9 cellular contexts compared by ENCODE assay signal in the genomic region with DNA sequence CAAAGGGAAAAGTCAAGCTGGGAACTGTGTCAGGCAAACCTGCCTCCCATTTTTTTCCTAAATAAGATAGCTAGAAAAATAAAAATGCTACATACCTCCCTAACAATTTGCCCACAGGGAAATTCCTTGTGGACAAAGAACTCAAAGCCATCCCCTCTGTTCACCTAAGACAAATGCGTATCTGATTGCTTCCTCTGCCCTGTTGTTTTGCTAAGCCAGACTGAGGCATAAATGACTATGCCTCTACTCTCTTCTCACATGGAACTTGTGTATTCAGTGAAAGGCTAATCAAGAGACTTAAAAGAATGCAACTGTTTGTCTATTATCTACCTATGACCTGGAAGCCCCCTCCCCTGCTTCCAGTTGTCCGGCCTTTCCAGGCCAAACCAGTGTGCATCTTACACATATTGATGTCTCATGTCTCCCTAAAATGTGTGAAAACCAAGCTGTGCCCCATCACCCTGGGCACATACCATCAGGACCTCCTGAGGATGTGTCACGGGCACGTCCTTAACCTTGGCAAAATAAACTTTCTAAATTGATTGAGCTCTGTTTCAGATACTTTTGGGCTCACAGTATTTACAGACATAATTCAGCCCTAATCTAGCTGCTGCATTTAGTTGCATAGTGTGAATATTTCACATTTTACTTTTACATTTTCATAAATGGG. TPM values are rescaled to one million over a fixed set of nuclear protein-coding genes. Genes with fewer than 3 reads are reported as not detected.
A peak's percentile ranks its signal among the peaks of the same experiment; 100 is the strongest.
DNase-seq lines count a peak whose midpoint lies in the region; ATAC-seq and TF ChIP-seq lines count a peak whose summit lies in the region.
"Had no signal": no experiment of that assay in that cellular context is flagged by ENCODE, and none has a peak within 500 bp of the region (broad histone marks: within the 10 kb centered on the region; RNA-seq: fewer than 3 reads in every experiment).

No MANE protein-coding gene starts in this region.

- H3K36me3 ChIP-seq in esophagus muscularis mucosa = no peaks in the 10 kb centered on the region
- peaks cover 39% of the 10 kb centered on the region for H3K36me3 ChIP-seq in skeletal muscle satellite cell (ENCODE audit: insufficient read depth, low read length)
- no peaks in the 10 kb centered on the region for H3K36me3 ChIP-seq in MM.1S (replicated peaks; ENCODE audit: insufficient read depth, low read length)

- TF ChIP-seq CTCF in esophagus muscularis mucosa (IDR thresholded peaks at IDR 0.05) (no peak), MM.1S (IDR thresholded peaks at IDR 0.05; ENCODE audit: low read length) (no peak)

- H3K36me3 Mint-ChIP-seq in T-helper 1 cell treated with Interleukin-12 subunit alpha and Interleukin-12 subunit beta and Interleukin-4 antibody, amounts not matched to agents 30 μg/mL and 1 μg/mL, for 36 hours (ENCODE audit: low read depth) = peaks cover 35% of the 10 kb centered on the region

- no peak for TF ChIP-seq EP300 in esophagus muscularis mucosa (IDR thresholded peaks at IDR 0.05)

- no peak overlapping the region for H2AFZ ChIP-seq in MM.1S (ENCODE audit: low read length)

- ATAC-seq in HG03280 (IDR thresholded peaks at IDR 0.05; ENCODE audit: unreplicated experiment) = no peak

- H3K4me1 ChIP-seq in esophagus muscularis mucosa (peaks cover 83 to 100% (median 100%) of the 10 kb centered on the region in 4 donors), skeletal muscle satellite cell (ENCODE audit: control insufficient read depth, insufficient read depth, low read length) (peaks cover 57% of the 10 kb centered on the region), MM.1S (ENCODE audit: low read length) (peaks cover 18% of the 10 kb centered on the region)

- TF ChIP-seq POLR2A in esophagus muscularis mucosa (IDR thresholded peaks at IDR 0.05; ENCODE audit: low read depth) = no peak

- no peaks in the 10 kb centered on the region for H3K27me3 ChIP-seq in esophagus muscularis mucosa
- H3K27me3 ChIP-seq in skeletal muscle satellite cell (ENCODE audit: control insufficient read depth, insufficient read depth, low read length) = no peaks in the 10 kb centered on the region
- H3K27me3 ChIP-seq in MM.1S (replicated peaks; ENCODE audit: insufficient read depth, low read length) = no peaks in the 10 kb centered on the region

- H3K9me3 ChIP-seq in esophagus muscularis mucosa (no peaks in the 10 kb centered on the region), skeletal muscle satellite cell (replicated peaks; ENCODE audit: low read length) (no peaks in the 10 kb centered on the region), MM.1S (replicated peaks; ENCODE audit: insufficient read depth, low read length) (no peaks in the 10 kb centered on the region)

- H3K9ac ChIP-seq in skeletal muscle satellite cell (ENCODE audit: low read depth, low read length) = peak overlapping the region; percentile 2
- H3K9ac ChIP-seq in MM.1S (ENCODE audit: low read length) = no peak overlapping the region

- H3K4me2 ChIP-seq in skeletal muscle satellite cell (ENCODE audit: low read length) (no peak overlapping the region), MM.1S (ENCODE audit: low read depth, low read length) (no peak overlapping the region)

- H3K27ac Mint-ChIP-seq in T-helper 1 cell treated with Interleukin-12 subunit alpha and Interleukin-12 subunit beta and Interleukin-4 antibody, amounts not matched to agents 30 μg/mL and 1 μg/mL, for 36 hours = peak overlapping the region; percentile 79

- H3K27ac ChIP-seq in esophagus muscularis mucosa (replicated peaks in 1 of 4) (peak overlapping the region; percentile 89 to 98 (median 94)), MM.1S (ENCODE audit: low read length) (no peak overlapping the region)

- intact Hi-C loops in esophagus muscularis mucosa (cut with DNase I) (no loop called here), posterior cingulate gyrus (cut with DNase I) (loop anchor here (1.0 kb wide), 1 partner anchor 8 kb away; no protein-coding TSS in a partner anchor)

- no peaks in the 10 kb centered on the region for H4K20me1 ChIP-seq in MM.1S (ENCODE audit: insufficient read depth, low read length)

- H3K79me2 ChIP-seq in MM.1S (ENCODE audit: low read length) = peaks cover 93% of the 10 kb centered on the region

- WGBS in esophagus muscularis mucosa = 72% methylated on average over 4 of the region's 4 CpGs

- H3K4me3 Mint-ChIP-seq in T-helper 1 cell treated with Interleukin-12 subunit alpha and Interleukin-12 subunit beta and Interleukin-4 antibody, amounts not matched to agents 30 μg/mL and 1 μg/mL, for 36 hours = peak overlapping the region; percentile 67

- H3K4me3 ChIP-seq in esophagus muscularis mucosa (no peak overlapping the region), skeletal muscle satellite cell (ENCODE audit: low read length) (no peak overlapping the region), MM.1S (ENCODE audit: low read length) (no peak overlapping the region)
- H3K4me3 ChIP-seq: GM12878 had no signal

- H3K9me3 Mint-ChIP-seq in T-helper 1 cell treated with Interleukin-12 subunit alpha and Interleukin-12 subunit beta and Interleukin-4 antibody, amounts not matched to agents 30 μg/mL and 1 μg/mL, for 36 hours = no peaks in the 10 kb centered on the region

- DNase-seq in EH (ENCODE audit: low read depth) (peak; percentile 63), esophagus muscularis mucosa (ENCODE audit: extremely low spot score) (no peak), NCI-H510A treated with DMSO at 0.1 percent for 48 hours (lab: John Stamatoyannopoulos, UW) (no peak), MM.1S (no peak), posterior cingulate gyrus (no peak)

- H3K4me1 Mint-ChIP-seq in T-helper 1 cell treated with Interleukin-12 subunit alpha and Interleukin-12 subunit beta and Interleukin-4 antibody, amounts not matched to agents 30 μg/mL and 1 μg/mL, for 36 hours (ENCODE audit: low read depth) = peaks cover 74% of the 10 kb centered on the region

- H3K9me2 ChIP-seq in MM.1S (replicated peaks; ENCODE audit: insufficient read depth, low read length) = no peaks in the 10 kb centered on the region

- H3F3A ChIP-seq in MM.1S (ENCODE audit: insufficient read depth, low read length) = peaks cover 12% of the 10 kb centered on the region; the same call in 1 of the 2 replicates

- H3K27me3 Mint-ChIP-seq in T-helper 1 cell treated with Interleukin-12 subunit alpha and Interleukin-12 subunit beta and Interleukin-4 antibody, amounts not matched to agents 30 μg/mL and 1 μg/mL, for 36 hours (ENCODE audit: low read depth) = no peaks in the 10 kb centered on the region

RNA-seq across cellular contexts. Expression of gene CHD2, which starts 15.8 kb away (rescaled TPM):
- total RNA-seq in esophagus muscularis mucosa = 10 to 100 TPM; 54.3 to 86.0 (median 62.8) TPM
- 46.5 and 60.8 TPM in 2 replicates for total RNA-seq in skeletal muscle satellite cell (2012; rRNA removed)
